Comparison of ENCODE assay signal across 9 cellular contexts in the genomic region with DNA sequence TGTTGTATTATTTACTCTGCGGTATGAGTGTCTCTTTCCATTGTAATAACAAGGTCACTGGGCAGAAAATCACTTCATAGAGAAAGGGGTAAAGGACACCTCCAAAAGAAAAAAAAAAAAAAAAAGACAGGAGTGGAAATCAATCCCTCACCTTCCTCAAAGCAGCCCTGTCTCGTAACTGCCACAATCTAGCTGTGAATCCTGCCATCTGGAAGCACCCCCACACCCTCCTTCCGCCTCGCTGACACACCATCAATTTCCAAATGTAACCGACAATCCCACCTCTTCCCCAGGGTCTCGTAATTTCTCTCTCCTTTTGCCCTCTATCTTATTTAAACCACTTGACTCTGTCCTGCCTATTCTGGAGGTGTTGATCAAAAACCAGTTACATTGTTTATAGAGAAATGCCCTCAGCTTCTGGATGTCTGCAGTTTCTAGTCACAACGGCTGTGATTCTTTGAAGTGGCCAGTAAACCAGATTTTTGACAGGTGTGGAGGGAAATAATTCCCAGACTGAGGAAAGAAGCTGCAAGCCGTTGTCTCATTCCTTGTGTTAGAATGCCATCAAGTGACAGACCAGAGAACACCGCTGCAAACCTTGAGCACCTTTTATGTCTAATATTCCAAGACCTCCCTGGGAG. TPM values are rescaled to one million over a fixed set of nuclear protein-coding genes. Genes with fewer than 3 reads are reported as not detected.
DNase-seq lines count a peak whose midpoint lies in the region; ATAC-seq and TF ChIP-seq lines count a peak whose summit lies in the region.
"Had no signal": no experiment of that assay in that cellular context is flagged by ENCODE, and none has a peak within 500 bp of the region (broad histone marks: within the 10 kb centered on the region; RNA-seq: fewer than 3 reads in every experiment).

No MANE protein-coding gene starts in this region.

- H3K4me3 Mint-ChIP-seq in activated naive CD8-positive, alpha-beta T cell treated with anti-CD3 and anti-CD28 coated beads, Interleukin-2, amount 50 U/mL, for 24 hours = no peak overlapping the region

- no peaks in the 10 kb centered on the region for H3K79me2 ChIP-seq in OCI-LY1 (ENCODE audit: insufficient read depth, low read length)
- H3K79me2 ChIP-seq: parathyroid adenoma had no signal

- no peaks in the 10 kb centered on the region for H3K27me3 ChIP-seq in OCI-LY1 (ENCODE audit: insufficient read depth, low read length)
- H3K27me3 ChIP-seq in uterus = peaks cover 0 to 6% of the 10 kb centered on the region in 2 donors

- peak; percentile 21 for DNase-seq in AG10803 (ENCODE audit: low read depth)
- DNase-seq in HCEC 1CT = peak; percentile 19
- DNase-seq in fibroblast of villous mesenchyme (ENCODE audit: low read depth) = peak; percentile 19
- DNase-seq in activated naive CD8-positive, alpha-beta T cell treated with anti-CD3 and anti-CD28 coated beads, Interleukin-2, amount 50 U/mL, for 24 hours = no peak
- DNase-seq in Kasumi-1 (lab: John Stamatoyannopoulos, UW) = no peak
- DNase-seq in uterus = no peak
- DNase-seq in globus pallidus (ENCODE audit: low spot score) = no peak

- no peak overlapping the region for H2AFZ ChIP-seq in OCI-LY1 (ENCODE audit: low read length)
- H2AFZ ChIP-seq: parathyroid adenoma had no signal

- intact Hi-C loops in uterus (cut with DNase I; ENCODE audit: low total_unique reads) = no loop called here

- TF ChIP-seq CTCF in AG10803 (conservative IDR thresholded peaks at IDR 0.05; ENCODE audit: low read length) (peak; percentile 45), OCI-LY1 (IDR thresholded peaks at IDR 0.05; ENCODE audit: low read length) (peak; percentile 32; the same call in 1 of the 2 replicates), fibroblast of villous mesenchyme (IDR thresholded peaks at IDR 0.05; ENCODE audit: insufficient read depth, low read depth, low read length) (peak; percentile 25), uterus (IDR thresholded peaks at IDR 0.05) (no peak)

- TF ChIP-seq POLR2A in uterus (IDR thresholded peaks at IDR 0.05) = no peak

- H3F3A ChIP-seq in OCI-LY1 (ENCODE audit: insufficient read depth, low read length) = no peaks in the 10 kb centered on the region

- H3K4me1 ChIP-seq in OCI-LY1 (ENCODE audit: insufficient read depth, low read length, severe bottlenecking) (no peaks in the 10 kb centered on the region), uterus (no peaks in the 10 kb centered on the region)
- H3K4me1 ChIP-seq: parathyroid adenoma had no signal

- no peaks in the 10 kb centered on the region for H4K20me1 ChIP-seq in OCI-LY1 (ENCODE audit: insufficient read depth, low read length)

- no peaks in the 10 kb centered on the region for H3K4me1 Mint-ChIP-seq in activated naive CD8-positive, alpha-beta T cell treated with anti-CD3 and anti-CD28 coated beads, Interleukin-2, amount 50 U/mL, for 24 hours

- no peaks in the 10 kb centered on the region for H3K9me2 ChIP-seq in OCI-LY1 (ENCODE audit: low read depth, low read length)

- no peaks in the 10 kb centered on the region for H3K36me3 ChIP-seq in OCI-LY1 (ENCODE audit: insufficient read depth, low read length)
- no peaks in the 10 kb centered on the region for H3K36me3 ChIP-seq in uterus

- no peak overlapping the region for H3K9ac ChIP-seq in OCI-LY1 (ENCODE audit: low read length)
- H3K9ac ChIP-seq: parathyroid adenoma had no signal

- H3K27ac ChIP-seq in OCI-LY1 (ENCODE audit: low read depth, low read length, poor library complexity, severe bottlenecking) = no peak overlapping the region
- no peak overlapping the region for H3K27ac ChIP-seq in uterus
- H3K27ac ChIP-seq: parathyroid adenoma had no signal

- no peaks in the 10 kb centered on the region for H3K9me3 Mint-ChIP-seq in activated naive CD8-positive, alpha-beta T cell treated with anti-CD3 and anti-CD28 coated beads, Interleukin-2, amount 50 U/mL, for 24 hours

- H3K4me2 ChIP-seq in OCI-LY1 (ENCODE audit: low read length) = no peak overlapping the region

- no peak overlapping the region for H3K27ac Mint-ChIP-seq in activated naive CD8-positive, alpha-beta T cell treated with anti-CD3 and anti-CD28 coated beads, Interleukin-2, amount 50 U/mL, for 24 hours

- H3K4me3 ChIP-seq in AG10803 (ENCODE audit: low read length) (no peak overlapping the region), OCI-LY1 (ENCODE audit: low read depth, low read length, poor library complexity, severe bottlenecking) (no peak overlapping the region), fibroblast of villous mesenchyme (ENCODE audit: low read depth, low read length) (no peak overlapping the region), uterus (no peak overlapping the region)

- H3K27me3 Mint-ChIP-seq in activated naive CD8-positive, alpha-beta T cell treated with anti-CD3 and anti-CD28 coated beads, Interleukin-2, amount 50 U/mL, for 24 hours = peaks cover 27% of the 10 kb centered on the region

- H3K9me3 ChIP-seq in OCI-LY1 (ENCODE audit: low read length) (no peaks in the 10 kb centered on the region), uterus (no peaks in the 10 kb centered on the region)

- no peak for ATAC-seq in activated naive CD8-positive, alpha-beta T cell treated with anti-CD3 and anti-CD28 coated beads, Interleukin-2, amount 50 U/mL, for 24 hours

- H3K36me3 Mint-ChIP-seq in activated naive CD8-positive, alpha-beta T cell treated with anti-CD3 and anti-CD28 coated beads, Interleukin-2, amount 50 U/mL, for 24 hours (ENCODE audit: low read depth) = no peaks in the 10 kb centered on the region

RNA-seq across cellular contexts. Expression of a gene that starts 9.1 kb away (rescaled TPM):
- total RNA-seq in fibroblast of villous mesenchyme (81.6 and 84.4 TPM in 2 replicates), uterus (10 to 100 TPM; 10.3 to 54.0 (median 36.4) TPM)

Comparison
In these comparisons a context has a peak if more than half of its experiments do, and no peak if none do; other contexts are left out.
1. DNase-seq: peak in AG10803 (single experiment), HCEC 1CT (single experiment) and fibroblast of villous mesenchyme (single experiment); none in activated naive CD8-positive, alpha-beta T cell treated with anti-CD3 and anti-CD28 coated beads, Interleukin-2, amount 50 U/mL, for 24 hours (single experiment), Kasumi-1 (0 of 2), uterus (0 of 2) and globus pallidus (single experiment).
2. CTCF ChIP-seq: peak in AG10803 (single experiment), OCI-LY1 (single experiment) and fibroblast of villous mesenchyme (single experiment); none in uterus (0 of 4).